Comparison of ENCODE assay signal across 9 cellular contexts in the genomic region with DNA sequence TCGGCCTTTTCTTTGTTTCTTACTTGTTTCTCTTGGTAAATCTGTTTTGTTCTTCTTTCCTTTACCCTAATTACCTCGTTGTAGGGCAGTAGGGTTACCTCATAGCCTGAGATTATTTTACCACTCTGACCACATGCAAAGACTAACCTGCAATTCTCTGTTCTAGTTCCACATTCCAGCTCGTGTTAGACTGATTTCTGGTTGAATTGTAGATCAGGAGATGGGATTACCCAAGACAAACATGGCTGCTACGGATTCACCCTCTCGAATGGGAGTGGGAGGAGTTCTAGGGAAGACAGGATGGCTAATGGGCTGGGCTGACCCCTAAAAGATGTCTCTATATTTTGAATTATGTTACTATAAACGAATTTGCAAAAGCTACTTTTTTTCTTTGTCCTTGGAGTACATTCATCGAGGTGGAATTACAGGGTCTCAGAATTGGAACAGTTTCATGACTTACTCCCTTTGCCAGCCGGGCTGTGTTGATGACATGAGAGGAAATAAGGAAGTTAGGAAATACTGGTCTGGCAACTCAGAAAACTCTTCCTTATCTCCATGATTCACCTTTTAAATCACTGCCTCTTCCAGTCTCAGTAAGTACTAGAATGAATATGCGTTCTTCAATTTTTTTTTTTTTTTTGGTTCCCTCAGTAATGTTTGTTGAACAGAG. TPM values are rescaled to one million over a fixed set of nuclear protein-coding genes. Genes with fewer than 3 reads are reported as not detected.
A peak's percentile ranks its signal among the peaks of the same experiment; 100 is the strongest.
DNase-seq lines count a peak whose midpoint lies in the region; ATAC-seq, FAIRE-seq and TF ChIP-seq lines count a peak whose summit lies in the region.
"Had no signal": no experiment of that assay in that cellular context is flagged by ENCODE, and none has a peak within 500 bp of the region (broad histone marks: within the 10 kb centered on the region; RNA-seq: fewer than 3 reads in every experiment).

No MANE protein-coding gene starts in this region.

- H3K27me3 ChIP-seq in RWPE2 (ENCODE audit: insufficient read depth, poor library complexity, severe bottlenecking), result no peaks in the 10 kb centered on the region
- no peaks in the 10 kb centered on the region for H3K27me3 ChIP-seq in lung (ENCODE audit: control insufficient read depth, insufficient read depth)
- no peaks in the 10 kb centered on the region for H3K27me3 ChIP-seq in spleen (replicated peaks in 1 of 7)
- H3K27me3 ChIP-seq: gastroesophageal sphincter had no signal

- H3K4me1 ChIP-seq in RWPE2 (ENCODE audit: insufficient read depth, poor library complexity, severe bottlenecking) (peaks cover 13% of the 10 kb centered on the region), lung (ENCODE audit: control insufficient read depth in 2 of 2, insufficient read depth in 2 of 2, low read length in 2 of 2) (no peaks in the 10 kb centered on the region), spleen (peaks cover 0 to 2% (median 0%) of the 10 kb centered on the region in 6 donors)
- H3K4me1 ChIP-seq: gastroesophageal sphincter had no signal

- WGBS in lung, 2 donors, result 50 to 56% methylated on average over 9 of the region's 9 CpGs
- WGBS in spleen, 5 donors, result 58 to 72% (median 64%) methylated on average over 9 of the region's 9 CpGs

- H3K36me3 ChIP-seq in RWPE2 (ENCODE audit: low read depth), result no peaks in the 10 kb centered on the region
- no peaks in the 10 kb centered on the region for H3K36me3 ChIP-seq in lung (ENCODE audit: control insufficient read depth in 2 of 2, insufficient read depth in 2 of 2, low read length in 2 of 2)
- H3K36me3 ChIP-seq in spleen, result no peaks in the 10 kb centered on the region
- H3K36me3 ChIP-seq: gastroesophageal sphincter had no signal

- intact Hi-C loops in spleen (cut with DNase I; ENCODE audit: low total_unique reads), result no loop called here

- H3K9me3 ChIP-seq in RWPE2 (ENCODE audit: severe bottlenecking) (no peaks in the 10 kb centered on the region), lung (ENCODE audit: control insufficient read depth in 2 of 2, insufficient read depth in 1 of 2, low read length in 1 of 2) (no peaks in the 10 kb centered on the region), spleen (no peaks in the 10 kb centered on the region)
- H3K9me3 ChIP-seq: gastroesophageal sphincter had no signal

- FAIRE-seq in GM18507 (lab: Jason Lieb, UNC), result peak; percentile 68

- DNase-seq in GM18507 (ENCODE audit: extremely low spot score, insufficient read length, low read depth) (no peak), RWPE2 (ENCODE audit: low spot score) (no peak), lung (ENCODE audit: low spot score) (no peak), globus pallidus (ENCODE audit: low spot score) (no peak), T1000 (lab: John Stamatoyannopoulos, UW) (no peak), spleen (no peak), hepatic stellate cell (ENCODE audit: low spot score) (no peak)

- ATAC-seq in HG02852 (IDR thresholded peaks at IDR 0.05; ENCODE audit: unreplicated experiment), result peak; percentile 72
- peak; percentile 97 for ATAC-seq in RWPE2 (ENCODE audit: low read depth)
- peak; percentile 49 for ATAC-seq in lung (ENCODE audit: insufficient read depth, low FRiP score)
- ATAC-seq: gastroesophageal sphincter had no signal

- H3K27ac ChIP-seq in RWPE2 (ENCODE audit: poor library complexity, severe bottlenecking) (peak overlapping the region; percentile 56), lung (ENCODE audit: low read depth in 1 of 2, low read length in 1 of 2) (no peak overlapping the region), spleen (no peak overlapping the region)
- H3K27ac ChIP-seq: gastroesophageal sphincter had no signal

- TF ChIP-seq POLR2A in spleen (IDR thresholded peaks at IDR 0.05), result no peak

- TF ChIP-seq CTCF in RWPE2 (IDR thresholded peaks at IDR 0.05; ENCODE audit: poor library complexity, severe bottlenecking) (no peak), lung (IDR thresholded peaks at IDR 0.05; ENCODE audit: control extremely low read depth, extremely low read depth) (no peak), spleen (IDR thresholded peaks at IDR 0.05 in 8 of 11, conservative IDR thresholded peaks at IDR 0.05 in 3 of 11) (no peak)

- no peak overlapping the region for H3K4me3 ChIP-seq in RWPE2 (ENCODE audit: severe bottlenecking)
- no peak overlapping the region for H3K4me3 ChIP-seq in lung
- no peak overlapping the region for H3K4me3 ChIP-seq in spleen
- H3K4me3 ChIP-seq: gastroesophageal sphincter had no signal

RNA-seq across cellular contexts. Expression of a gene that starts 36.7 kb away (rescaled TPM):
- total RNA-seq in lung (10 to 100 TPM; 29.6 to 82.1 TPM), spleen (100 to 1,000 TPM in 2 of 7 donors, 10 to 100 TPM in 5; 68.2 to 140 (median 96.7) TPM)
- polyA plus RNA-seq in lung (10 to 100 TPM in 1 of 2 donors, 1 to 10 TPM in 1; 7.6 to 11.5 TPM), spleen (10 to 100 TPM; 11.5 to 20.5 (median 15.4) TPM)
